Comparison of ENCODE assay signal across 8 cellular contexts in the genomic region with DNA sequence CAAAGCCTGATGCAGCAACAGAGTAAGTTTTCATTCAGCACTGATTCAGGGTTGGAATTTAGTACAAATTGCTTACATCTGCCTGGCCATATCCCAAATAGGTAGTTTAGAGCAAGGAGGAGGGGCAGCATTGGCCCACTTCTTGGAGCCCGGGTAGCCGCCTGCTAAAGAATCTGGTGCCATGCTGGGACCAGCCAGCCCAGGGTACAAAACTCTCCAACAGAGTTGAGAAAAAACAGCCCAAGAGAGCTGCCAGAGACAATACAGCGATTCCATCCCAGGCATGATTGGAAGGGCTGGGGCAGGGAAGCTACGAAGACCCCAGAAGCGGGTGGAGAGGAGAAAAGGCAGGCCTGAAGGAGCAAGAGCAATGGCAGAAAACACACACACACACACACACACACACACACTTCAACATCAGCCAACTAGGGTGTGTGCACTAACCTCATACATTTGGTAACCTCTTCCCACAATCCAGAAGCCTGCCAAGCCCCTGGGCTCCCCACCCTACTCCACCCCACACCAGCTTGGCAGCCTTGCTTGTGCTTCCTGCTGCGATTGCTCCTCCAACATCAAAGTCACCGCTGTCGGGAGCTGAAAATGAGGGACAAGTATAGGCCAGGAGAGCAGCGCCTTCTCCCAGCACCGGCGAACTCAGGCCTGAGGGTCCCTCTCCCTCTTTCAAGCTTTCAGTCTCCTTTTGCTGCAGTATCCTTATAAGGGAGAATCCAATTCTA. TPM values are rescaled to one million over a fixed set of nuclear protein-coding genes. Genes with fewer than 3 reads are reported as not detected.
DNase-seq lines count a peak whose midpoint lies in the region; ATAC-seq and TF ChIP-seq lines count a peak whose summit lies in the region.

No MANE protein-coding gene starts in this region.

- in situ Hi-C loops in KBM-7 (cut with MboI; ENCODE audit: low pct_unique_long_range_greater_than_20kb, low sequenced_read_pairs), result no loop called here

- H3K36me3 Mint-ChIP-seq in CD8-positive, alpha-beta memory T cell, result peaks cover 0 to 22% (median 3%) of the 10 kb centered on the region in 3 donors
- no peaks in the 10 kb centered on the region for H3K36me3 Mint-ChIP-seq in natural killer cell

- no peaks in the 10 kb centered on the region for H3K27me3 ChIP-seq in CD8-positive, alpha-beta memory T cell (ENCODE audit: insufficient read depth, low read length, poor library complexity, severe bottlenecking)

- H3K36me3 ChIP-seq in CD8-positive, alpha-beta memory T cell (ENCODE audit: insufficient read depth, low read length), result no peaks in the 10 kb centered on the region

- CTCF ChIA-PET in CD8-positive, alpha-beta memory T cell (lab: Charles Lee), result interaction anchor here (0.9 to 18.2 kb wide), 16 partner anchors 8 to 314 kb away, joined by 3 to 496 read pairs (median 10); a partner anchor contains a TSS

- POLR2A ChIA-PET in CD8-positive, alpha-beta memory T cell (lab: Charles Lee), result interaction anchor here (0.5 to 2.4 kb wide), 11 partner anchors 8 to 795 kb away, joined by 3 to 39 read pairs (median 6); a partner anchor contains a TSS

- no peaks in the 10 kb centered on the region for H3K9me3 ChIP-seq in CD8-positive, alpha-beta memory T cell (ENCODE audit: low read length)

- peak overlapping the region; percentile 85 to 99 (median 95) for H3K27ac Mint-ChIP-seq in CD8-positive, alpha-beta memory T cell
- peak overlapping the region; percentile 90 to 95 for H3K27ac Mint-ChIP-seq in natural killer cell

- peaks cover 0 to 2% of the 10 kb centered on the region in 2 donors for H3K27me3 Mint-ChIP-seq in CD8-positive, alpha-beta memory T cell
- H3K27me3 Mint-ChIP-seq in natural killer cell (ENCODE audit: low read depth in 2 of 2), result peaks cover 0 to 3% of the 10 kb centered on the region in 2 donors

- intact Hi-C loops in natural killer cell (cut with micrococcal nuclease), result no loop called here

- no peak for DNase-seq in CD8-positive, alpha-beta memory T cell
- DNase-seq in HuH-7 (ENCODE audit: low spot score) (peak; percentile 39), fibroblast of gingiva (ENCODE audit: low read depth) (peak; percentile 69), natural killer cell (no peak), NCI-H187 (lab: John Stamatoyannopoulos, UW) (no peak), KBM-7 (no peak)

- no peaks in the 10 kb centered on the region for H3K9me3 Mint-ChIP-seq in CD8-positive, alpha-beta memory T cell
- H3K9me3 Mint-ChIP-seq in natural killer cell, result no peaks in the 10 kb centered on the region

- TF ChIP-seq CTCF in WI38 (IDR thresholded peaks at IDR 0.05; ENCODE audit: low read depth, low read length) (no peak), natural killer cell (IDR thresholded peaks at IDR 0.05) (no peak)

- H3K4me1 ChIP-seq in CD8-positive, alpha-beta memory T cell (ENCODE audit: insufficient read depth, low read length), result peaks cover 30% of the 10 kb centered on the region

- peak overlapping the region; percentile 77 for H3K27ac ChIP-seq in CD8-positive, alpha-beta memory T cell (ENCODE audit: low read depth, low read length)

- peak overlapping the region; percentile 85 to 97 (median 94) for H3K4me3 Mint-ChIP-seq in CD8-positive, alpha-beta memory T cell
- peak overlapping the region; percentile 96 for H3K4me3 Mint-ChIP-seq in natural killer cell

- H3K4me1 Mint-ChIP-seq in CD8-positive, alpha-beta memory T cell, result peaks cover 47 to 65% (median 60%) of the 10 kb centered on the region in 3 donors
- peaks cover 39 to 47% of the 10 kb centered on the region in 2 donors for H3K4me1 Mint-ChIP-seq in natural killer cell

- ATAC-seq in natural killer cell (no peak), HG03469 (IDR thresholded peaks at IDR 0.05; ENCODE audit: unreplicated experiment) (no peak)

- H3K4me3 ChIP-seq in CD8-positive, alpha-beta memory T cell (ENCODE audit: low read length), result peak overlapping the region; percentile 58
- peak overlapping the region; percentile 57 for H3K4me3 ChIP-seq in WI38 (ENCODE audit: low read depth, low read length)

RNA-seq across cellular contexts. Expression of a gene that starts 1.3 kb away (rescaled TPM):
- 10 to 100 TPM; 19.4 to 19.6 TPM for total RNA-seq in CD8-positive, alpha-beta memory T cell
- polyA plus RNA-seq in CD8-positive, alpha-beta memory T cell, result 2.9 TPM
- total RNA-seq in natural killer cell, result 10 to 100 TPM; 18.1 to 34.8 (median 29.5) TPM

RNA-seq across cellular contexts. Expression of a gene that starts 22.9 kb away (rescaled TPM):
- total RNA-seq in CD8-positive, alpha-beta memory T cell, result 10 to 100 TPM; 80.7 TPM
- 13.6 TPM for polyA plus RNA-seq in CD8-positive, alpha-beta memory T cell
- total RNA-seq in natural killer cell, result 100 to 1,000 TPM; 295 to 324 (median 296) TPM

Comparison
In these comparisons a context has a peak if more than half of its experiments do, and no peak if none do; other contexts are left out.
1. DNase-seq: peak in HuH-7 (single experiment) and fibroblast of gingiva (single experiment); none in CD8-positive, alpha-beta memory T cell (0 of 5), natural killer cell (single experiment), NCI-H187 (0 of 2) and KBM-7 (single experiment).